In the genomic region with DNA sequence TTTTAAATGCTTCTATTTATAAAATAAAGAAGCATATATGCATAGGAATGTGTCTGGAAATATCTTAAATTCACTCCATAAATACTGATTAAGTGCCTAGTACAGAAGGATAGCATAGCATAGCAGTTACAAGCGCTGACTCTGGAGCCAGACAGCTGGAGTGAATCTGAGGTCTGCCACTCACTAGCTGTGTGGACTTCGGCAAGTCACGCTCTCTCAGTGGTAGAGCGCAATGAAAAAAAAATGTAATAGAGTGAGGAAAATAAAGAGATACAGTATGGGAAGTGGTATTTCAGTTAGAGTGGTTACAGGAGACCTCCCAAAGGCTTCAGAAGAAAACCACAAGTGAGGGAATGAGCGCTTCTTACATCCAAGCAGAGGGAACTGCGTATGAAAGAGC, we compare ENCODE assay signal across 10 cellular contexts.
"Had no signal": no experiment of that assay in that cellular context is flagged by ENCODE, and none has a peak within 500 bp of the region (broad histone marks: within the 10 kb centered on the region; RNA-seq: fewer than 3 reads in every experiment).

No MANE protein-coding gene starts in this region.

- H3K4me1 ChIP-seq: esophagus muscularis mucosa, heart right ventricle, neural progenitor cell, right atrium auricular region, uterus had no signal

- H3K9ac ChIP-seq: neural progenitor cell had no signal

- DNase-seq: activated CD4-positive, alpha-beta T cell treated with anti-CD3 and anti-CD28 coated beads for 36 hours; activated naive CD4-positive, alpha-beta T cell treated with Interleukin-2 at 50 U/mL for 16 hours; heart right ventricle; left ventricle myocardium superior; small intestine; uterus had no signal

- H3K4me3 Mint-ChIP-seq: activated CD4-positive, alpha-beta T cell treated with anti-CD3 and anti-CD28 coated beads for 36 hours; neural progenitor cell had no signal

- ATAC-seq: activated CD4-positive, alpha-beta T cell treated with anti-CD3 and anti-CD28 coated beads for 36 hours; heart right ventricle; left ventricle myocardium superior had no signal

- H3K4me3 ChIP-seq: cardiac muscle cell, esophagus muscularis mucosa, heart right ventricle, neural progenitor cell, right atrium auricular region, uterus had no signal

- H3K9me3 ChIP-seq: esophagus muscularis mucosa, right atrium auricular region, uterus had no signal

- H3K36me3 ChIP-seq: cardiac muscle cell, esophagus muscularis mucosa, heart right ventricle, neural progenitor cell, right atrium auricular region, uterus had no signal

- H3K27me3 Mint-ChIP-seq: activated CD4-positive, alpha-beta T cell treated with anti-CD3 and anti-CD28 coated beads for 36 hours had no signal

- H3K36me3 Mint-ChIP-seq: neural progenitor cell had no signal

- H3K4me1 Mint-ChIP-seq: activated CD4-positive, alpha-beta T cell treated with anti-CD3 and anti-CD28 coated beads for 36 hours; neural progenitor cell had no signal

- H3K27ac ChIP-seq: cardiac muscle cell, esophagus muscularis mucosa, heart right ventricle, neural progenitor cell, right atrium auricular region, uterus had no signal

- H3K4me2 ChIP-seq: neural progenitor cell had no signal

- H3K27me3 ChIP-seq: cardiac muscle cell, esophagus muscularis mucosa, heart right ventricle, neural progenitor cell, right atrium auricular region, uterus had no signal

- H3K27ac Mint-ChIP-seq: activated CD4-positive, alpha-beta T cell treated with anti-CD3 and anti-CD28 coated beads for 36 hours; neural progenitor cell had no signal

- H2AFZ ChIP-seq: neural progenitor cell had no signal

- H3K9me3 Mint-ChIP-seq: neural progenitor cell had no signal
